ENCODE assay signal across 1 cellular context in the genomic region with DNA sequence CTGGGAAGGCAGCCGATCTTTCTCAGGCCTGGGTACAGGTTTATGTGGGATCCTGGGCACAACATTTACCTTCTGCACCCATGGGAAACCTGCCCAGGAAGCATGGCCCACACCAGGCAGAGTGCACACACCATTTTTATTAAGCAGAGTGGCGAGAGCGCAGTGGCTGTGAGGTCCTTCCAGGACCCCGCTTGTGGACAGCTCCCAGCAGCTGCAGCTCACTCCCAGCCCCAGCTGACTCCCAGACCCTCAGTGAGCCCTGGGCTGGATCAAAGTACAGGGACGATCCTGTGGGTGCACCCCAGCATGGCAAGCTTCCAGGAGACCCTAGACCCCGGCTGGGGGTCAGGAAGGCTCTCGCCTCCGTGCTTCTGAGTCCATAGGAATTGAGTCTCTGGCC.
TF ChIP-seq lines count a peak whose summit lies in the region.

No MANE protein-coding gene starts in this region.

TF ChIP-seq in HepG2, 621 proteins besides CTCF, POLR2A, EP300 and RAD21 (continued from another document and continues in another):
- TF ChIP-seq, protein P1, sequence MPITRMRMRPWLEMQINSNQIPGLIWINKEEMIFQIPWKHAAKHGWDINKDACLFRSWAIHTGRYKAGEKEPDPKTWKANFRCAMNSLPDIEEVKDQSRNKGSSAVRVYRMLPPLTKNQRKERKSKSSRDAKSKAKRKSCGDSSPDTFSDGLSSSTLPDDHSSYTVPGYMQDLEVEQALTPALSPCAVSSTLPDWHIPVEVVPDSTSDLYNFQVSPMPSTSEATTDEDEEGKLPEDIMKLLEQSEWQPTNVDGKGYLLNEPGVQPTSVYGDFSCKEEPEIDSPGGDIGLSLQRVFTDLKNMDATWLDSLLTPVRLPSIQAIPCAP (CRISPR knock-in tag; IDR thresholded peaks at IDR 0.05; ENCODE audit: low read depth): no peak
- TF ChIP-seq MYC (CRISPR knock-in tag; IDR thresholded peaks at IDR 0.05; ENCODE audit: borderline replicate concordance): peak; percentile 40; the same call in 1 of the 2 replicates
- no peak for TF ChIP-seq HIVEP1 (CRISPR knock-in tag; IDR thresholded peaks at IDR 0.05)
- no peak for TF ChIP-seq ZNF24 (IDR thresholded peaks at IDR 0.05)
- TF ChIP-seq ARNT (IDR thresholded peaks at IDR 0.05): no peak
- no peak for TF ChIP-seq PPARG (CRISPR knock-in tag; conservative IDR thresholded peaks at IDR 0.05)
- no peak for TF ChIP-seq HNF1A (IDR thresholded peaks at IDR 0.05; ENCODE audit: low read depth)
- TF ChIP-seq HNF1A (CRISPR knock-in tag; IDR thresholded peaks at IDR 0.05; ENCODE audit: borderline replicate concordance): no peak
- peak; percentile 67; the same call in 1 of the 2 replicates for TF ChIP-seq ZBTB7A (CRISPR knock-in tag; IDR thresholded peaks at IDR 0.05)
- TF ChIP-seq, protein P2, sequence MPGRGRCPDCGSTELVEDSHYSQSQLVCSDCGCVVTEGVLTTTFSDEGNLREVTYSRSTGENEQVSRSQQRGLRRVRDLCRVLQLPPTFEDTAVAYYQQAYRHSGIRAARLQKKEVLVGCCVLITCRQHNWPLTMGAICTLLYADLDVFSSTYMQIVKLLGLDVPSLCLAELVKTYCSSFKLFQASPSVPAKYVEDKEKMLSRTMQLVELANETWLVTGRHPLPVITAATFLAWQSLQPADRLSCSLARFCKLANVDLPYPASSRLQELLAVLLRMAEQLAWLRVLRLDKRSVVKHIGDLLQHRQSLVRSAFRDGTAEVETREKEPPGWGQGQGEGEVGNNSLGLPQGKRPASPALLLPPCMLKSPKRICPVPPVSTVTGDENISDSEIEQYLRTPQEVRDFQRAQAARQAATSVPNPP (CRISPR knock-in tag; IDR thresholded peaks at IDR 0.05): no peak
- TF ChIP-seq, protein P3, sequence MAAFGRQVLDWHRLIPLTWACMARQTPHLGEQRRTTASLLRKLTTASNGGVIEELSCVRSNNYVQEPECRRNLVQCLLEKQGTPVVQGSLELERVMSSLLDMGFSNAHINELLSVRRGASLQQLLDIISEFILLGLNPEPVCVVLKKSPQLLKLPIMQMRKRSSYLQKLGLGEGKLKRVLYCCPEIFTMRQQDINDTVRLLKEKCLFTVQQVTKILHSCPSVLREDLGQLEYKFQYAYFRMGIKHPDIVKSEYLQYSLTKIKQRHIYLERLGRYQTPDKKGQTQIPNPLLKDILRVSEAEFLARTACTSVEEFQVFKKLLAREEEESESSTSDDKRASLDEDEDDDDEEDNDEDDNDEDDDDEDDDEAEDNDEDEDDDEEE (CRISPR knock-in tag; IDR thresholded peaks at IDR 0.05): no peak
- no peak for TF ChIP-seq ZMYM3 (CRISPR knock-in tag; IDR thresholded peaks at IDR 0.05)
- TF ChIP-seq, protein P4, sequence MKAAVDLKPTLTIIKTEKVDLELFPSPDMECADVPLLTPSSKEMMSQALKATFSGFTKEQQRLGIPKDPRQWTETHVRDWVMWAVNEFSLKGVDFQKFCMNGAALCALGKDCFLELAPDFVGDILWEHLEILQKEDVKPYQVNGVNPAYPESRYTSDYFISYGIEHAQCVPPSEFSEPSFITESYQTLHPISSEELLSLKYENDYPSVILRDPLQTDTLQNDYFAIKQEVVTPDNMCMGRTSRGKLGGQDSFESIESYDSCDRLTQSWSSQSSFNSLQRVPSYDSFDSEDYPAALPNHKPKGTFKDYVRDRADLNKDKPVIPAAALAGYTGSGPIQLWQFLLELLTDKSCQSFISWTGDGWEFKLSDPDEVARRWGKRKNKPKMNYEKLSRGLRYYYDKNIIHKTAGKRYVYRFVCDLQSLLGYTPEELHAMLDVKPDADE (CRISPR knock-in tag; IDR thresholded peaks at IDR 0.05): no peak
- TF ChIP-seq ZNF367 (CRISPR knock-in tag; IDR thresholded peaks at IDR 0.05; ENCODE audit: borderline replicate concordance): no peak; the same call in 1 of the 2 replicates
- TF ChIP-seq TFDP1 (CRISPR knock-in tag; IDR thresholded peaks at IDR 0.05; ENCODE audit: borderline replicate concordance): no peak
- no peak for TF ChIP-seq SSRP1 (CRISPR knock-in tag; IDR thresholded peaks at IDR 0.05)
- TF ChIP-seq FOXJ3 (CRISPR knock-in tag; IDR thresholded peaks at IDR 0.05; ENCODE audit: borderline replicate concordance): no peak
- TF ChIP-seq, protein P5, sequence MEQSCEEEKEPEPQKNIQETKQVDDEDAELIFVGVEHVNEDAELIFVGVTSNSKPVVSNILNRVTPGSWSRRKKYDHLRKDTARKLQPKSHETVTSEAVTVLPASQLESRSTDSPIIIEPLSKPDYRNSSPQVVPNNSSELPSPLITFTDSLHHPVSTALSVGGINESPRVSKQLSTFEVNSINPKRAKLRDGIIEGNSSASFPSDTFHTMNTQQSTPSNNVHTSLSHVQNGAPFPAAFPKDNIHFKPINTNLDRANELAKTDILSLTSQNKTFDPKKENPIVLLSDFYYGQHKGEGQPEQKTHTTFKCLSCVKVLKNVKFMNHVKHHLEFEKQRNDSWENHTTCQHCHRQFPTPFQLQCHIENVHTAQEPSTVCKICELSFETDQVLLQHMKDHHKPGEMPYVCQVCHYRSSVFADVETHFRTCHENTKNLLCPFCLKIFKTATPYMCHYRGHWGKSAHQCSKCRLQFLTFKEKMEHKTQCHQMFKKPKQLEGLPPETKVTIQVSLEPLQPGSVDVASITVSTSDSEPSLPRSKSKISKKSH (CRISPR knock-in tag; IDR thresholded peaks at IDR 0.05; ENCODE audit: borderline replicate concordance): no peak
- TF ChIP-seq AKAP8 (CRISPR knock-in tag; IDR thresholded peaks at IDR 0.05): no peak
- TF ChIP-seq NCOA1 (CRISPR knock-in tag; IDR thresholded peaks at IDR 0.05): no peak
- no peak for TF ChIP-seq KAT2B (IDR thresholded peaks at IDR 0.05; ENCODE audit: borderline replicate concordance, low read depth, low read length)
- no peak for TF ChIP-seq FOXC1 (CRISPR knock-in tag; IDR thresholded peaks at IDR 0.05; ENCODE audit: borderline replicate concordance)
- no peak for TF ChIP-seq AKNA (CRISPR knock-in tag; IDR thresholded peaks at IDR 0.05; ENCODE audit: borderline replicate concordance)
- no peak for TF ChIP-seq ISL2 (CRISPR knock-in tag; IDR thresholded peaks at IDR 0.05)
- no peak for TF ChIP-seq FOSL1 (CRISPR knock-in tag; IDR thresholded peaks at IDR 0.05; ENCODE audit: borderline replicate concordance)
- TF ChIP-seq ZNF557 (CRISPR knock-in tag; IDR thresholded peaks at IDR 0.05): no peak
- no peak for TF ChIP-seq TRIM24 (CRISPR knock-in tag; IDR thresholded peaks at IDR 0.05)
- TF ChIP-seq ZBTB20 (CRISPR knock-in tag; IDR thresholded peaks at IDR 0.05; ENCODE audit: borderline replicate concordance, low read depth): no peak; the same call in 1 of the 2 replicates
- 0 out of 2 replicates have a peak, but pooled peaks have one; percentile 46 for TF ChIP-seq STAT5B (CRISPR knock-in tag; IDR thresholded peaks at IDR 0.05)
- TF ChIP-seq MTF2 (CRISPR knock-in tag; IDR thresholded peaks at IDR 0.05; ENCODE audit: borderline replicate concordance): no peak
- TF ChIP-seq REST (IDR thresholded peaks at IDR 0.05; ENCODE audit: borderline replicate concordance in 1 of 2, low read depth in 1 of 2, low read length in 2 of 2): peak; percentile 83 to 98
- TF ChIP-seq GPBP1L1 (CRISPR knock-in tag; IDR thresholded peaks at IDR 0.05): no peak
- TF ChIP-seq TP53 (CRISPR knock-in tag; conservative IDR thresholded peaks at IDR 0.05): no peak
